In genomic region chr6:83198486-83199172, GRCh38 we compare ENCODE assay signal across 1 cellular context.
TF ChIP-seq lines count a peak whose summit lies in the region.

No MANE protein-coding gene starts in this region.

TF ChIP-seq in SK-N-SH, 30 proteins besides CTCF, POLR2A, EP300 and RAD21 (continued from another document):
- no peak for TF ChIP-seq ZBTB33 (IDR thresholded peaks at IDR 0.05; ENCODE audit: borderline replicate concordance, low read depth)
- TF ChIP-seq RCOR1 (IDR thresholded peaks at IDR 0.05; ENCODE audit: low read length), result no peak
- TF ChIP-seq USF2 (IDR thresholded peaks at IDR 0.05; ENCODE audit: borderline replicate concordance, low read depth, low read length), result no peak
- TF ChIP-seq JUND (IDR thresholded peaks at IDR 0.05), result peak; percentile 8; the same call in 1 of the 2 replicates
- no peak for TF ChIP-seq MEF2A (IDR thresholded peaks at IDR 0.05; ENCODE audit: borderline replicate concordance, low read depth)
- TF ChIP-seq EZH2phosphoT487 (IDR thresholded peaks at IDR 0.05; ENCODE audit: borderline replicate concordance, low read depth), result no peak
- no peak for TF ChIP-seq NFIC (IDR thresholded peaks at IDR 0.05; ENCODE audit: borderline replicate concordance)
- TF ChIP-seq TEAD4 (IDR thresholded peaks at IDR 0.05; ENCODE audit: borderline replicate concordance, insufficient read depth), result no peak
- no peak for TF ChIP-seq YY1 (IDR thresholded peaks at IDR 0.05; ENCODE audit: low read depth)
- TF ChIP-seq POLR2AphosphoS5 (IDR thresholded peaks at IDR 0.05; ENCODE audit: low read depth, low read length), result no peak
- no peak for TF ChIP-seq SIN3A (IDR thresholded peaks at IDR 0.05; ENCODE audit: borderline replicate concordance, low read depth, low read length)
- no peak for TF ChIP-seq SMC3 (IDR thresholded peaks at IDR 0.05; ENCODE audit: low read depth, low read length)
